Comparison of ENCODE assay signal across 27 cellular contexts in the genomic region with DNA sequence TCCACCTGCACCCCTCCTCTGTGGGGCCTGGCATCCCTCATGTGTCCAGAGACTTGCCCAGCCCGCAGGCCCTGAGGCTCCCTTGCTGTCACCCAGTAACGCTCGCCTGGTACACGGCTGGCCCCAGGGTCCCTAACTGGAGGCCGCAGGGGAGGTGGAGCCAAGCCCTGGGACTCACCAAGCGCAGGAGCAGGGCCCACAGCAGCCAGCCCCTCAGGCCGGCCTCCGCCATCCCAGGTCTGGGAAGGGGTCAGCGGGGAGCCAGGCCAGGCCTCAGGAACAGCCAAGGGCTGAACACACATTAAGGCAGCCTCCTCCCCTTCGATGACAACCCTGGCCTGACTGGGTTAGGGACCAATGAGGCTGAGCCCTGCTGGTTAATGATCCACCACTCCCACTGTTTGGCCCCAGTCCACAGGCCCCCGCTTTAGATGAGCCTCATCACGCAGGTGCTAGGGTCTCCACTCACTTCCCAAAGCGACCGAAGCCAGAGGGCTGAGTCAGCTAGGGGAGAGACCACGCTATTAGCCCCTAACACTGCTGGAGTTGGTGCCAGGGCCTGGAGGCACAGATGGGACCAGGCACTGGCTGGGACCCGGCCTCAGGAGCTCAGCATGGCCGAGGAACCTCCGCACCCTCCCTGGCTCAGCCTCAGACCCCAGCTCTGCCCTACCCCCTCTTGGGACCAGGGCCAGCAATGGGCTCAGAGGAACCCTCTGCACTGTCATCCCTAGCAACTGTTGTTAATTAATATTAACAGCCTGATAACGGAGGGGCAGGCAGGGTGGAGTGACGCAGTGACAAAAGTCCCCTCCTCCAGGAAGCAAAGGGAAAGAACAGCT. TPM values are rescaled to one million over a fixed set of nuclear protein-coding genes. Genes with fewer than 3 reads are reported as not detected.
A peak's percentile ranks its signal among the peaks of the same experiment; 100 is the strongest.
DNase-seq lines count a peak whose midpoint lies in the region; ATAC-seq, FAIRE-seq and TF ChIP-seq lines count a peak whose summit lies in the region.
"Had no signal": no experiment of that assay in that cellular context is flagged by ENCODE, and none has a peak within 500 bp of the region (broad histone marks: within the 10 kb centered on the region; RNA-seq: fewer than 3 reads in every experiment).

A gene with protein sequence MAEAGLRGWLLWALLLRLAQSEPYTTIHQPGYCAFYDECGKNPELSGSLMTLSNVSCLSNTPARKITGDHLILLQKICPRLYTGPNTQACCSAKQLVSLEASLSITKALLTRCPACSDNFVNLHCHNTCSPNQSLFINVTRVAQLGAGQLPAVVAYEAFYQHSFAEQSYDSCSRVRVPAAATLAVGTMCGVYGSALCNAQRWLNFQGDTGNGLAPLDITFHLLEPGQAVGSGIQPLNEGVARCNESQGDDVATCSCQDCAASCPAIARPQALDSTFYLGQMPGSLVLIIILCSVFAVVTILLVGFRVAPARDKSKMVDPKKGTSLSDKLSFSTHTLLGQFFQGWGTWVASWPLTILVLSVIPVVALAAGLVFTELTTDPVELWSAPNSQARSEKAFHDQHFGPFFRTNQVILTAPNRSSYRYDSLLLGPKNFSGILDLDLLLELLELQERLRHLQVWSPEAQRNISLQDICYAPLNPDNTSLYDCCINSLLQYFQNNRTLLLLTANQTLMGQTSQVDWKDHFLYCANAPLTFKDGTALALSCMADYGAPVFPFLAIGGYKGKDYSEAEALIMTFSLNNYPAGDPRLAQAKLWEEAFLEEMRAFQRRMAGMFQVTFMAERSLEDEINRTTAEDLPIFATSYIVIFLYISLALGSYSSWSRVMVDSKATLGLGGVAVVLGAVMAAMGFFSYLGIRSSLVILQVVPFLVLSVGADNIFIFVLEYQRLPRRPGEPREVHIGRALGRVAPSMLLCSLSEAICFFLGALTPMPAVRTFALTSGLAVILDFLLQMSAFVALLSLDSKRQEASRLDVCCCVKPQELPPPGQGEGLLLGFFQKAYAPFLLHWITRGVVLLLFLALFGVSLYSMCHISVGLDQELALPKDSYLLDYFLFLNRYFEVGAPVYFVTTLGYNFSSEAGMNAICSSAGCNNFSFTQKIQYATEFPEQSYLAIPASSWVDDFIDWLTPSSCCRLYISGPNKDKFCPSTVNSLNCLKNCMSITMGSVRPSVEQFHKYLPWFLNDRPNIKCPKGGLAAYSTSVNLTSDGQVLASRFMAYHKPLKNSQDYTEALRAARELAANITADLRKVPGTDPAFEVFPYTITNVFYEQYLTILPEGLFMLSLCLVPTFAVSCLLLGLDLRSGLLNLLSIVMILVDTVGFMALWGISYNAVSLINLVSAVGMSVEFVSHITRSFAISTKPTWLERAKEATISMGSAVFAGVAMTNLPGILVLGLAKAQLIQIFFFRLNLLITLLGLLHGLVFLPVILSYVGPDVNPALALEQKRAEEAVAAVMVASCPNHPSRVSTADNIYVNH (N-terminal part only) (minus strand): TSS at position 303 of the 842 bp plus-strand sequence. CDS start 71 bp downstream, at position 232.

- TF ChIP-seq CTCF in RWPE2 (IDR thresholded peaks at IDR 0.05; ENCODE audit: poor library complexity, severe bottlenecking) (no peak), kidney (IDR thresholded peaks at IDR 0.05; ENCODE audit: borderline replicate concordance, extremely low read depth, insufficient read depth) (no peak), progenitor cell of endocrine pancreas (IDR thresholded peaks at IDR 0.05; ENCODE audit: unreplicated experiment) (no peak)

- DNase-seq in DMS53 (lab: John Stamatoyannopoulos, UW) = peak; percentile 61
- no peak for DNase-seq in DMS53 treated with DMSO at 0.1 percent for 48 hours (lab: John Stamatoyannopoulos, UW; ENCODE audit: unreplicated experiment)
- peak; percentile 47 for DNase-seq in RWPE2 (ENCODE audit: low spot score)
- peak; percentile 70 for DNase-seq in kidney
- DNase-seq in progenitor cell of endocrine pancreas (ENCODE audit: low spot score, unreplicated experiment) = peak; percentile 63
- no peak for DNase-seq in posterior vena cava (ENCODE audit: low spot score)
- DNase-seq: activated naive CD4-positive, alpha-beta T cell treated with anti-CD3 and anti-CD28 coated beads for 36 hours; cortex of kidney; DND-41; immature natural killer cell; MM.1S; NCI-H187; NCI-H446; occipital lobe; SHP77; T-helper 2 cell had no signal

- H3K27ac ChIP-seq in RWPE2 (ENCODE audit: poor library complexity, severe bottlenecking) = no peak within 1 kb of the TSS
- H3K27ac ChIP-seq in kidney (ENCODE audit: low read depth in 2 of 2, low read length in 2 of 2) = no peak within 1 kb of the TSS
- H3K27ac ChIP-seq: 22Rv1, C4-2B, tibial artery had no signal

- H3K4me3 Mint-ChIP-seq in progenitor cell of endocrine pancreas (ENCODE audit: low read depth) = peak within 1 kb of the TSS; percentile 65
- H3K4me3 Mint-ChIP-seq: activated naive CD4-positive, alpha-beta T cell treated with anti-CD3 and anti-CD28 coated beads for 36 hours; immature natural killer cell had no signal

- intact Hi-C loops in kidney (cut with DNase I) = no loop called here
- intact Hi-C loops in posterior vena cava (cut with DNase I) = no loop called here

- H3K36me3 ChIP-seq in RWPE2 (ENCODE audit: low read depth) = no peaks in the 10 kb centered on the region
- H3K36me3 ChIP-seq in kidney (ENCODE audit: control insufficient read depth in 1 of 2, insufficient read depth in 2 of 2, low read length in 2 of 2) = no peaks in the 10 kb centered on the region

- no peak within 1 kb of the TSS for H3K9ac ChIP-seq in kidney (ENCODE audit: low read length in 2 of 2)

- no peaks in the 10 kb centered on the region for H3K9me3 Mint-ChIP-seq in progenitor cell of endocrine pancreas (ENCODE audit: low read depth)
- H3K9me3 Mint-ChIP-seq: activated naive CD4-positive, alpha-beta T cell treated with anti-CD3 and anti-CD28 coated beads for 36 hours; immature natural killer cell had no signal

- H3K4me1 ChIP-seq in RWPE2 (ENCODE audit: insufficient read depth, poor library complexity, severe bottlenecking) (peaks cover 19% of the 10 kb centered on the region), kidney (ENCODE audit: control insufficient read depth in 1 of 2, insufficient read depth in 1 of 2, low read depth in 1 of 2, low read length in 2 of 2) (no peaks in the 10 kb centered on the region)
- H3K4me1 ChIP-seq: tibial artery had no signal

- H3K27me3 ChIP-seq in RWPE2 (ENCODE audit: insufficient read depth, poor library complexity, severe bottlenecking) = no peaks in the 10 kb centered on the region
- H3K27me3 ChIP-seq: tibial artery had no signal

- peak within 1 kb of the TSS; percentile 94 for H3K27ac Mint-ChIP-seq in progenitor cell of endocrine pancreas
- H3K27ac Mint-ChIP-seq: activated naive CD4-positive, alpha-beta T cell treated with anti-CD3 and anti-CD28 coated beads for 36 hours; immature natural killer cell had no signal

- no peak within 1 kb of the TSS for H3K4me3 ChIP-seq in RWPE2 (ENCODE audit: severe bottlenecking)
- no peak within 1 kb of the TSS for H3K4me3 ChIP-seq in kidney (ENCODE audit: low read length in 2 of 2)
- H3K4me3 ChIP-seq: tibial artery had no signal

- H3K27me3 Mint-ChIP-seq in progenitor cell of endocrine pancreas = no peaks in the 10 kb centered on the region

- H3K4me1 Mint-ChIP-seq in progenitor cell of endocrine pancreas (ENCODE audit: low read depth) = peaks cover 45% of the 10 kb centered on the region
- H3K4me1 Mint-ChIP-seq: immature natural killer cell had no signal

- FAIRE-seq in kidney (lab: Jason Lieb, UNC) = no peak
- FAIRE-seq: HTR-8/SVneo had no signal

- H3K36me3 Mint-ChIP-seq in progenitor cell of endocrine pancreas (ENCODE audit: insufficient read depth) = peaks cover 8% of the 10 kb centered on the region
- H3K36me3 Mint-ChIP-seq: immature natural killer cell had no signal

- no peaks in the 10 kb centered on the region for H3K9me3 ChIP-seq in RWPE2 (ENCODE audit: severe bottlenecking)
- H3K9me3 ChIP-seq in kidney (ENCODE audit: control insufficient read depth in 1 of 2, low read length in 2 of 2) = no peaks in the 10 kb centered on the region
- H3K9me3 ChIP-seq: tibial artery had no signal

- ATAC-seq in RWPE2 (ENCODE audit: low read depth) (no peak), HG03196 (IDR thresholded peaks at IDR 0.05; ENCODE audit: unreplicated experiment) (no peak), GM19467 (IDR thresholded peaks at IDR 0.05; ENCODE audit: unreplicated experiment) (no peak)
- ATAC-seq: activated CD4-positive, CD25-positive, alpha-beta regulatory T cell treated with anti-CD3 and anti-CD28 coated beads, Interleukin-2, amount 50 U/mL, for 24 hours; esophagus mucosa had no signal

RNA-seq across cellular contexts. Expression of the gene that starts here (rescaled TPM):
- total RNA-seq in kidney (0.88 TPM), progenitor cell of endocrine pancreas (21.0 and 21.2 TPM in 2 replicates), posterior vena cava (under 1 TPM; 0.14 to 0.23 TPM)
- polyA plus RNA-seq in kidney (ENCODE audit: insufficient read depth, low read depth, low replicate concordance) = 2.4 TPM
- total RNA-seq: activated naive CD4-positive, alpha-beta T cell treated with anti-CD3 and anti-CD28 coated beads for 36 hours; esophagus mucosa; glomerular endothelial cell; H4; skeletal muscle tissue had no signal
- polyA plus RNA-seq: immature natural killer cell had no signal

Comparison
In these comparisons a context has a peak if more than half of its experiments do, and no peak if none do; other contexts are left out.
1. RNA of the gene that starts here (total RNA-seq): 21.0 to 21.2 TPM in progenitor cell of endocrine pancreas; 0.88 TPM in kidney (single experiment) and 0.14 to 0.23 TPM in posterior vena cava; every median in the first group is over 10 times any median in the second.
2. DNase-seq: peak in DMS53 (single experiment), RWPE2 (single experiment), kidney (single experiment) and progenitor cell of endocrine pancreas (single experiment); none in DMS53 treated with DMSO at 0.1 percent for 48 hours (single experiment) and posterior vena cava (single experiment).